Comparison of ENCODE assay signal across 13 cellular contexts in the genomic region with DNA sequence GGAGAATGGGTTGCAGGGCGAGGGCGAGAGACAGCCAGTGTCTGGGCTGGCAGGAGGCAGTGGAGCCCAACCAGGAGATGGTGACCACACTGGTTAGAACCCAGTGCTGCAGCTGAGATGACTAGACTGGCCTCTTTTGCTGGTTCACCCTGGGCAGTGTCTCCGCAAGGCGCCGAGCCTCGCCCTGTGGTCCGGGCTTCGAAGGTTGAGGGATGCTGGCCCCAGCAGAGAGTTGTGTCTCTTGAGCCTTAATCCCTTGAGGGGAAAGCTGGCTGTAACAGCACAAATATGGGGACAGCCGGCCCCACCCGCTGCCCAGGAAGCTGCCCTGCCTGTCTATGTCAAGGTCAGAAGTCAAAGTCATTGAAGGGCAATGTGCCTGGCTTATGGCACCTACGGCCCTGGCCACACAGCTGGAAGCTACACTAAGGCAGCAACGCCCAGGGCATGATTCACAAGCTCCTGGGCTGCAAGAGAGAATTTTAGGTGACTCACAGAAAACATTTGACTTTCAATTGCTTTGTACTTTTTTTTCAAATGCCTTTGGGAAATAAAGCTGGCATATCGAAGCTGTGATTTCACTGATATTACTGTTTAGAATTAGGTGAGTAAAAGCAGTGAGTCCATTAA. TPM values are rescaled to one million over a fixed set of nuclear protein-coding genes. Genes with fewer than 3 reads are reported as not detected.
DNase-seq lines count a peak whose midpoint lies in the region; ATAC-seq, FAIRE-seq and TF ChIP-seq lines count a peak whose summit lies in the region.
"Had no signal": no experiment of that assay in that cellular context is flagged by ENCODE, and none has a peak within 500 bp of the region (broad histone marks: within the 10 kb centered on the region; RNA-seq: fewer than 3 reads in every experiment).

No MANE protein-coding gene starts in this region.

- H4K20me1 ChIP-seq in keratinocyte (ENCODE audit: control insufficient read depth, extremely low read depth, insufficient read depth, low read length) = no peaks in the 10 kb centered on the region

- H3K4me1 ChIP-seq in keratinocyte (ENCODE audit: control insufficient read depth, extremely low read depth, insufficient read depth, low read length) (peaks cover 8% of the 10 kb centered on the region), tibial artery (peaks cover 0 to 7% (median 0%) of the 10 kb centered on the region in 4 donors), kidney (ENCODE audit: control insufficient read depth in 1 of 2, insufficient read depth in 1 of 2, low read depth in 1 of 2, low read length in 2 of 2) (no peaks in the 10 kb centered on the region)
- H3K4me1 ChIP-seq: Peyer's patch, sigmoid colon had no signal

- intact Hi-C loops in tibial artery (cut with DNase I; ENCODE audit: low total_unique reads) (no loop called here), kidney (cut with DNase I) (no loop called here)

- DNase-seq in AG04450 (ENCODE audit: low read depth, low spot score) = peak; percentile 16
- DNase-seq in HPDE6-E6E7 (ENCODE audit: extremely low spot score) = peak; percentile 90
- DNase-seq in amniotic stem cell (lab: John Stamatoyannopoulos, UW) = peak; percentile 49
- peak; percentile 13 for DNase-seq in keratinocyte (ENCODE audit: low read depth, low spot score)
- DNase-seq in tibial artery = no peak
- no peak for DNase-seq in activated naive CD4-positive, alpha-beta T cell treated with Interleukin-2 at 50 U/mL for 16 hours
- DNase-seq in kidney = no peak
- DNase-seq: amygdala; CD8-positive, alpha-beta memory T cell; foreskin melanocyte; Peyer's patch; sigmoid colon had no signal

- no peaks in the 10 kb centered on the region for H3K79me2 ChIP-seq in keratinocyte (ENCODE audit: control insufficient read depth, insufficient read depth, low read length)

- ATAC-seq in GM18498 (IDR thresholded peaks at IDR 0.05; ENCODE audit: unreplicated experiment) = no peak

- no peak overlapping the region for H3K4me2 ChIP-seq in keratinocyte (ENCODE audit: control insufficient read depth, extremely low read depth, insufficient read depth, low read depth, low read length)

- dilution Hi-C loops in keratinocyte (cut with MboI; ENCODE audit: extremely low pct_ligation_motif_present, low sequenced_read_pairs) = no loop called here

- peaks cover 10% of the 10 kb centered on the region for H3K9me3 ChIP-seq in AG04450 (ENCODE audit: control insufficient read depth, insufficient read depth, low read length)
- H3K9me3 ChIP-seq in keratinocyte (ENCODE audit: control insufficient read depth, low read depth, low read length) = peaks cover 3% of the 10 kb centered on the region
- H3K9me3 ChIP-seq in tibial artery = peaks cover 0 to 17% (median 10%) of the 10 kb centered on the region in 3 donors
- H3K9me3 ChIP-seq in kidney (ENCODE audit: control insufficient read depth in 1 of 2, low read length in 2 of 2) = peaks cover 5 to 6% of the 10 kb centered on the region in 2 donors

- H3K27ac ChIP-seq in AG04450 (ENCODE audit: low read depth, low read length) = no peak overlapping the region
- H3K27ac ChIP-seq in keratinocyte (ENCODE audit: control insufficient read depth, insufficient read depth, low read length) = no peak overlapping the region
- H3K27ac ChIP-seq in tibial artery = no peak overlapping the region
- H3K27ac ChIP-seq in kidney (ENCODE audit: low read depth in 2 of 2, low read length in 2 of 2) = no peak overlapping the region
- H3K27ac ChIP-seq: Peyer's patch, sigmoid colon had no signal

- H2AFZ ChIP-seq in keratinocyte (ENCODE audit: control insufficient read depth, low read length) = no peak overlapping the region

- POLR2A ChIA-PET in AG04450 (lab: Yijun Ruan, JAX) = interaction anchor here (0.7 to 0.9 kb wide), 2 partner anchors 15 to 24 kb away, joined by 3 to 4 read pairs; no protein-coding TSS in a partner anchor

- CTCF ChIA-PET in AG04450 (lab: Charles Lee) = interaction anchor here (1.1 to 1.9 kb wide), 3 partner anchors 36 to 489 kb away, joined by 4 to 5 read pairs (median 5); no protein-coding TSS in a partner anchor

- H3K27me3 ChIP-seq in AG04450 (ENCODE audit: control insufficient read depth, insufficient read depth, low read length) (peaks cover 29% of the 10 kb centered on the region), keratinocyte (ENCODE audit: control insufficient read depth, extremely low read depth, insufficient read depth, low read length) (peaks cover 2% of the 10 kb centered on the region), tibial artery (peaks cover 0 to 34% of the 10 kb centered on the region in 2 donors)

- TF ChIP-seq CTCF in AG04450 (IDR thresholded peaks at IDR 0.05; ENCODE audit: low read depth, low read length) (no peak), keratinocyte (optimal IDR thresholded peaks at IDR 0.05 in 1 of 3, IDR thresholded peaks at IDR 0.05 in 1 of 3, conservative IDR thresholded peaks at IDR 0.05 in 1 of 3; ENCODE audit: extremely low read depth in 1 of 3, insufficient read depth in 2 of 3, low read length in 3 of 3) (no peak), tibial artery (IDR thresholded peaks at IDR 0.05) (no peak), kidney (IDR thresholded peaks at IDR 0.05; ENCODE audit: borderline replicate concordance, extremely low read depth, insufficient read depth) (no peak)

- H3K4me3 ChIP-seq in AG04450 (ENCODE audit: low read depth, low read length) (no peak overlapping the region), keratinocyte (ENCODE audit: control insufficient read depth in 2 of 3, extremely low read depth in 1 of 3, insufficient read depth in 2 of 3, low read depth in 1 of 3, low read length in 3 of 3) (no peak overlapping the region), tibial artery (no peak overlapping the region), kidney (ENCODE audit: low read length in 2 of 2) (no peak overlapping the region)
- H3K4me3 ChIP-seq: Peyer's patch, sigmoid colon had no signal

- FAIRE-seq in keratinocyte (lab: Jason Lieb, UNC) = peak; percentile 56
- no peak for FAIRE-seq in kidney (lab: Jason Lieb, UNC)

- H3K36me3 ChIP-seq in keratinocyte (ENCODE audit: control insufficient read depth in 2 of 2, extremely low read depth in 1 of 2, insufficient read depth in 2 of 2, low read length in 2 of 2) (no peaks in the 10 kb centered on the region), tibial artery (peaks cover 0 to 5% (median 3%) of the 10 kb centered on the region in 3 donors), kidney (ENCODE audit: control insufficient read depth in 1 of 2, insufficient read depth in 2 of 2, low read length in 2 of 2) (no peaks in the 10 kb centered on the region)
- H3K36me3 ChIP-seq: Peyer's patch, sigmoid colon had no signal

- H3K9ac ChIP-seq in keratinocyte (ENCODE audit: control insufficient read depth, extremely low read depth, insufficient read depth, low read length) (no peak overlapping the region), kidney (ENCODE audit: low read length in 2 of 2) (no peak overlapping the region)

- no peaks in the 10 kb centered on the region for H3K9me1 ChIP-seq in keratinocyte (ENCODE audit: control insufficient read depth, extremely low read depth, insufficient read depth, low read length)

RNA-seq across cellular contexts. Expression of a gene that starts 33.3 kb away (rescaled TPM):
- polyA plus RNA-seq in AG04450 (2011; rRNA removed) (not detected in 2 replicates), keratinocyte (not detected in 3 replicates), kidney (ENCODE audit: insufficient read depth, low read depth, low replicate concordance) (not detected)
- polyA minus RNA-seq in AG04450 (2011; rRNA and poly(A)+ RNA removed) = not detected in 2 replicates
- not detected for polyA plus RNA-seq in keratinocyte (2011; ENCODE audit: low read depth)
- polyA plus RNA-seq in keratinocyte (2011; cell fraction: cytosol; rRNA removed) = not detected in 2 replicates
- not detected in 2 replicates for polyA plus RNA-seq in keratinocyte (2011; cell fraction: nucleus; rRNA removed)
- not detected in 2 replicates for polyA plus RNA-seq in keratinocyte (2012; ENCODE audit: low replicate concordance)
- not detected in 3 replicates for polyA minus RNA-seq in keratinocyte
- polyA minus RNA-seq in keratinocyte (2011; cell fraction: cytosol; rRNA and poly(A)+ RNA removed) = not detected
- not detected in 2 replicates for polyA minus RNA-seq in keratinocyte (2011; cell fraction: nucleus; rRNA and poly(A)+ RNA removed)
- not detected for total RNA-seq in kidney
- total RNA-seq: Peyer's patch, sigmoid colon had no signal
- polyA plus RNA-seq: CD8-positive, alpha-beta memory T cell had no signal

RNA-seq across cellular contexts. Expression of a gene that starts 57.4 kb away (rescaled TPM):
- 23.5 TPM in 2 replicates for polyA plus RNA-seq in AG04450 (2011; rRNA removed)
- 14.4 and 18.2 TPM in 2 replicates for polyA minus RNA-seq in AG04450 (2011; rRNA and poly(A)+ RNA removed)
- polyA plus RNA-seq in keratinocyte = 14.1 to 18.2 TPM (median 14.3 TPM) in 3 replicates
- 6.1 TPM for polyA plus RNA-seq in keratinocyte (2011; ENCODE audit: low read depth)
- polyA plus RNA-seq in keratinocyte (2011; cell fraction: cytosol; rRNA removed) = 10.8 and 13.4 TPM in 2 replicates
- 20.4 and 20.8 TPM in 2 replicates for polyA plus RNA-seq in keratinocyte (2011; cell fraction: nucleus; rRNA removed)
- 9.7 and 11.7 TPM in 2 replicates for polyA plus RNA-seq in keratinocyte (2012; ENCODE audit: low replicate concordance)
- polyA minus RNA-seq in keratinocyte = 4.8 to 7.9 TPM (median 6.2 TPM) in 3 replicates
- polyA minus RNA-seq in keratinocyte (2011; cell fraction: cytosol; rRNA and poly(A)+ RNA removed) = 4.4 TPM
- polyA minus RNA-seq in keratinocyte (2011; cell fraction: nucleus; rRNA and poly(A)+ RNA removed) = 2.1 and 3.3 TPM in 2 replicates
- total RNA-seq in kidney = 10.2 TPM
- 28.7 TPM for polyA plus RNA-seq in kidney (ENCODE audit: insufficient read depth, low read depth, low replicate concordance)

Comparison
In these comparisons a context has a peak if more than half of its experiments do, and no peak if none do; other contexts are left out.
1. DNase-seq: peak in AG04450 (single experiment), HPDE6-E6E7 (single experiment), amniotic stem cell (single experiment) and keratinocyte (single experiment); none in tibial artery (0 of 2), activated naive CD4-positive, alpha-beta T cell treated with Interleukin-2 at 50 U/mL for 16 hours (single experiment) and kidney (single experiment).